2 cellular contexts compared by ENCODE assay signal in genomic region chr20:63940472-63941266, GRCh38.
A peak's percentile ranks its signal among the peaks of the same experiment; 100 is the strongest.
TF ChIP-seq lines count a peak whose summit lies in the region.

No MANE protein-coding gene starts in this region.

TF ChIP-seq in HEK293, 187 proteins besides CTCF, POLR2A, EP300 and RAD21:
- TF ChIP-seq ZNF626 (tag by site-specific recombination; IDR thresholded peaks at IDR 0.05), result no peak
- TF ChIP-seq ZNF10 (tag by site-specific recombination; IDR thresholded peaks at IDR 0.05), result peak; percentile 89
- TF ChIP-seq ZNF274 (IDR thresholded peaks at IDR 0.05; ENCODE audit: low read length), result no peak
- no peak for TF ChIP-seq ZNF274 (tag by site-specific recombination; IDR thresholded peaks at IDR 0.05; ENCODE audit: borderline replicate concordance)
- no peak for TF ChIP-seq ZNF48 (tag by site-specific recombination; IDR thresholded peaks at IDR 0.05)
- no peak for TF ChIP-seq ZNF280D (tag by site-specific recombination; IDR thresholded peaks at IDR 0.05)
- TF ChIP-seq SCRT2 (tag by site-specific recombination; IDR thresholded peaks at IDR 0.05), result no peak

TF ChIP-seq in H1, 55 proteins besides CTCF, POLR2A, EP300 and RAD21:
- peak; percentile 2 for TF ChIP-seq ASH2L (IDR thresholded peaks at IDR 0.05; ENCODE audit: low read length)
- TF ChIP-seq POU5F1 (IDR thresholded peaks at IDR 0.05; ENCODE audit: low read depth, low read length), result no peak
- TF ChIP-seq FOSL1 (IDR thresholded peaks at IDR 0.05; ENCODE audit: insufficient read depth, low read depth, low read length), result no peak
